In the genomic region with DNA sequence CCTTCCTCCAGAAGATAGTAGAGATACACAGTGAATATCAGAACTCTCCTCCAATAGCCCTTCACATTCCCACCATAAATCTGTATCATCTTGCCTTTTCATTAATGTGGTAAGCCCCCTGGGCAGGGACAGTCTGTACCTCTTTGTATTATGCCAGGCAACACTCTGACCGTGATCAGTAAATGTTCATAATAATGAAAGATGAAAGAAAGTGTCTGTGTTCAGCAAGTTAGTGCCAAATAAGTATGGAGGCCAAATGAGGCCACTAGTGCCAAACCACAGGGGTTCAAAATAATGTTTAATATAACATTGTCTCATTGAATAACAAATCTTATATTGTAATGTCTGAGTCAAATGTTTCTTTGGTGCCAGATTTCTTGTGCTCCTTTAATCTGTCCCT, we compare ENCODE assay signal across 29 cellular contexts.
DNase-seq lines count a peak whose midpoint lies in the region; ATAC-seq and TF ChIP-seq lines count a peak whose summit lies in the region.
"Had no signal": no experiment of that assay in that cellular context is flagged by ENCODE, and none has a peak within 500 bp of the region (broad histone marks: within the 10 kb centered on the region; RNA-seq: fewer than 3 reads in every experiment).

No MANE protein-coding gene starts in this region.

- H3K9ac ChIP-seq in skeletal muscle tissue (ENCODE audit: low read depth in 1 of 3, low read length in 3 of 3): no peak overlapping the region
- H3K9ac ChIP-seq: SK-N-SH had no signal

- DNase-seq in Caco-2: no peak
- peak; percentile 86 for DNase-seq in NCI-H446 treated with DMSO at 0.1 percent for 48 hours (lab: John Stamatoyannopoulos, UW)
- peak; percentile 17 for DNase-seq in epidermal melanocyte (ENCODE audit: insufficient read length, low spot score)
- DNase-seq in stimulated activated CD8-positive, alpha-beta memory T cell treated with anti-CD3 and anti-CD28 coated beads, Interleukin-4, amount 100 ng/mL, for 48 hours: no peak
- no peak for DNase-seq in H4 (ENCODE audit: low spot score)
- DNase-seq: activated CD8-positive, alpha-beta T cell treated with anti-CD3 and anti-CD28 coated beads for 36 hours; activated gamma-delta T cell; activated naive CD8-positive, alpha-beta T cell treated with anti-CD3 and anti-CD28 coated beads, Interleukin-2, amount 10 ng/mL, durations not matched to agents 7 days and 5 days; brain microvascular endothelial cell; C1 segment of cervical spinal cord; DMS79 treated with DMSO at 0.1 percent for 48 hours; effector memory CD4-positive, alpha-beta T cell; GF-D8; hypothalamus; immature natural killer cell; left colon; NCI-H1417 treated with DMSO at 0.1 percent for 48 hours; NCI-H82; SK-N-SH; small intestine; T-helper 17 cell; upper lobe of right lung had no signal

- H3K27ac Mint-ChIP-seq in Caco-2 (ENCODE audit: unreplicated experiment): peak overlapping the region; percentile 66
- H3K27ac Mint-ChIP-seq: activated CD8-positive, alpha-beta T cell treated with anti-CD3 and anti-CD28 coated beads for 36 hours; activated naive CD8-positive, alpha-beta T cell treated with anti-CD3 and anti-CD28 coated beads, Interleukin-2, amount 10 ng/mL, durations not matched to agents 7 days and 5 days; immature natural killer cell; memory B cell; T-helper 17 cell had no signal

- H3K9me3 Mint-ChIP-seq in Caco-2 (ENCODE audit: unreplicated experiment): peaks cover 10% of the 10 kb centered on the region
- H3K9me3 Mint-ChIP-seq: activated CD8-positive, alpha-beta T cell treated with anti-CD3 and anti-CD28 coated beads for 36 hours; activated naive CD8-positive, alpha-beta T cell treated with anti-CD3 and anti-CD28 coated beads, Interleukin-2, amount 10 ng/mL, durations not matched to agents 7 days and 5 days; immature natural killer cell had no signal

- POLR2A ChIA-PET in Caco-2 (lab: Charles Lee): no interaction called here

- peak overlapping the region; percentile 29 for H3K27ac ChIP-seq in skeletal muscle tissue (ENCODE audit: low read depth, low read length)
- H3K27ac ChIP-seq: brain microvascular endothelial cell, RWPE1 had no signal

- H3K27me3 ChIP-seq in Caco-2 (replicated peaks; ENCODE audit: control insufficient read depth, insufficient read depth, low read length) (no peaks in the 10 kb centered on the region), skeletal muscle tissue (ENCODE audit: control insufficient read depth in 3 of 3, insufficient read depth in 3 of 3, low read length in 3 of 3) (no peaks in the 10 kb centered on the region)
- H3K27me3 ChIP-seq: brain microvascular endothelial cell, upper lobe of right lung had no signal

- no peaks in the 10 kb centered on the region for H3K27me3 Mint-ChIP-seq in Caco-2 (ENCODE audit: insufficient read depth, unreplicated experiment)
- H3K27me3 Mint-ChIP-seq: activated CD8-positive, alpha-beta T cell treated with anti-CD3 and anti-CD28 coated beads for 36 hours; activated naive CD8-positive, alpha-beta T cell treated with anti-CD3 and anti-CD28 coated beads, Interleukin-2, amount 10 ng/mL, durations not matched to agents 7 days and 5 days; memory B cell; T-helper 17 cell had no signal

- CTCF ChIA-PET in Caco-2 (lab: Charles Lee): no interaction called here

- ATAC-seq in HG03108 (IDR thresholded peaks at IDR 0.05; ENCODE audit: unreplicated experiment): no peak
- ATAC-seq: activated CD8-positive, alpha-beta T cell treated with anti-CD3 and anti-CD28 coated beads for 36 hours; esophagus mucosa; left colon; T-helper 17 cell had no signal

- no peak for TF ChIP-seq CTCF in Caco-2 (IDR thresholded peaks at IDR 0.05; ENCODE audit: insufficient read depth in 1 of 2, low read depth in 1 of 2, low read length in 1 of 2, severe bottlenecking in 1 of 2, unreplicated experiment in 1 of 2)

- intact Hi-C loops in Caco-2 (cut with micrococcal nuclease; ENCODE audit: unreplicated experiment): loop anchor here (1.0 to 5.0 kb wide), 5 partner anchors 8 to 330 kb away; no protein-coding TSS in a partner anchor

- H3K9me3 ChIP-seq in Caco-2: no peaks in the 10 kb centered on the region
- no peaks in the 10 kb centered on the region for H3K9me3 ChIP-seq in skeletal muscle tissue (ENCODE audit: control insufficient read depth in 3 of 3, low read length in 3 of 3)
- H3K9me3 ChIP-seq: HAP-1, SK-N-SH, upper lobe of right lung had no signal

- H3K4me3 Mint-ChIP-seq in Caco-2 (ENCODE audit: unreplicated experiment): no peak overlapping the region
- H3K4me3 Mint-ChIP-seq: activated CD8-positive, alpha-beta T cell treated with anti-CD3 and anti-CD28 coated beads for 36 hours; activated naive CD8-positive, alpha-beta T cell treated with anti-CD3 and anti-CD28 coated beads, Interleukin-2, amount 10 ng/mL, durations not matched to agents 7 days and 5 days; immature natural killer cell; memory B cell; T-helper 17 cell had no signal

- no peak overlapping the region for H3K4me3 ChIP-seq in Caco-2 (ENCODE audit: low read depth, low read length)
- no peak overlapping the region for H3K4me3 ChIP-seq in skeletal muscle tissue (ENCODE audit: low read length in 3 of 3)
- H3K4me3 ChIP-seq: HAP-1, K562, upper lobe of right lung had no signal

- H3K36me3 ChIP-seq in Caco-2 (ENCODE audit: control insufficient read depth, insufficient read depth, low read length): no peaks in the 10 kb centered on the region
- peaks cover 9 to 15% (median 12%) of the 10 kb centered on the region in 3 donors for H3K36me3 ChIP-seq in skeletal muscle tissue (ENCODE audit: control insufficient read depth in 3 of 3, insufficient read depth in 3 of 3, low read length in 3 of 3)
- H3K36me3 ChIP-seq: brain microvascular endothelial cell, HAP-1, upper lobe of right lung had no signal

- H3K4me1 ChIP-seq in Caco-2: peaks cover 72% of the 10 kb centered on the region
- H3K4me1 ChIP-seq in skeletal muscle tissue (ENCODE audit: control insufficient read depth in 3 of 3, insufficient read depth in 3 of 3, low read length in 3 of 3): peaks cover 20 to 26% (median 22%) of the 10 kb centered on the region in 3 donors
- H3K4me1 ChIP-seq: HAP-1 had no signal

- no peaks in the 10 kb centered on the region for H3K36me3 Mint-ChIP-seq in Caco-2 (ENCODE audit: insufficient read depth, unreplicated experiment)

- BruUV-seq in Caco-2 (replicated peaks; lab: Mats Ljungman, UMichigan): no TSS peak

- H3K4me1 Mint-ChIP-seq in Caco-2 (ENCODE audit: low read depth, unreplicated experiment): peaks cover 56% of the 10 kb centered on the region
- H3K4me1 Mint-ChIP-seq: activated naive CD8-positive, alpha-beta T cell treated with anti-CD3 and anti-CD28 coated beads, Interleukin-2, amount 10 ng/mL, durations not matched to agents 7 days and 5 days had no signal

Comparison
In these comparisons a context has a peak if more than half of its experiments do, and no peak if none do; other contexts are left out.
1. DNase-seq: peak in NCI-H446 treated with DMSO at 0.1 percent for 48 hours (single experiment) and epidermal melanocyte (single experiment); none in Caco-2 (0 of 2), stimulated activated CD8-positive, alpha-beta memory T cell treated with anti-CD3 and anti-CD28 coated beads, Interleukin-4, amount 100 ng/mL, for 48 hours (single experiment) and H4 (single experiment).